In the genomic region with DNA sequence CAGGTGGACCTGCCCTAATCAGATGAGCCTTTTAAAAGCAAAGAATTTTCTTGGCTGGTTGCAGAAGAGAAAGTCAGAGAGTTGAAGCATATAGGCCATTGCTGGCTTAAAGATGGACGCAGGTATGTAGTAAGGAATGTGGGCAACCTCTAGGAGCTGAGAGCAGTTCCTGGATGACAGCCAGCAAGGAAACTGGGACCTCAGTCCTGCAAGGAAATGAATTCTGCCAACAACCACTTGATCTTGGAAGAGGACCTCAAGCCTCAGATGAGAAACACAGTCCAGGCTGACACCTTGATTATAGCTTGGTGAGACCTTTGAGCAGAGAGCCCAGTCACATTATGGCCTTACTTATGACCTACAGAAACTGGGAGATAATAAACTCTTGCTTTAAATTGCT, we compare ENCODE assay signal across 1 cellular context.
TF ChIP-seq lines count a peak whose summit lies in the region.

No MANE protein-coding gene starts in this region.

TF ChIP-seq in K562, 482 proteins besides CTCF, POLR2A, EP300 and RAD21:
- TF ChIP-seq NCOA2 (IDR thresholded peaks at IDR 0.05; ENCODE audit: partially characterized antibody in 2 of 2): no peak
- TF ChIP-seq, protein P1, sequence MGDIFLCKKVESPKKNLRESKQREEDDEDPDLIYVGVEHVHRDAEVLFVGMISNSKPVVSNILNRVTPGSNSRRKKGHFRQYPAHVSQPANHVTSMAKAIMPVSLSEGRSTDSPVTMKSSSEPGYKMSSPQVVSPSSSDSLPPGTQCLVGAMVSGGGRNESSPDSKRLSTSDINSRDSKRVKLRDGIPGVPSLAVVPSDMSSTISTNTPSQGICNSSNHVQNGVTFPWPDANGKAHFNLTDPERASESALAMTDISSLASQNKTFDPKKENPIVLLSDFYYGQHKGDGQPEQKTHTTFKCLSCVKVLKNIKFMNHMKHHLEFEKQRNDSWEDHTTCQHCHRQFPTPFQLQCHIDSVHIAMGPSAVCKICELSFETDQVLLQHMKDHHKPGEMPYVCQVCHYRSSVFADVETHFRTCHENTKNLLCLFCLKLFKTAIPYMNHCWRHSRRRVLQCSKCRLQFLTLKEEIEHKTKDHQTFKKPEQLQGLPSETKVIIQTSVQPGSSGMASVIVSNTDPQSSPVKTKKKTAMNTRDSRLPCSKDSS (IDR thresholded peaks at IDR 0.05; ENCODE audit: low read depth, partially characterized antibody): no peak
